ENCODE assay signal across 22 cellular contexts in the genomic region with DNA sequence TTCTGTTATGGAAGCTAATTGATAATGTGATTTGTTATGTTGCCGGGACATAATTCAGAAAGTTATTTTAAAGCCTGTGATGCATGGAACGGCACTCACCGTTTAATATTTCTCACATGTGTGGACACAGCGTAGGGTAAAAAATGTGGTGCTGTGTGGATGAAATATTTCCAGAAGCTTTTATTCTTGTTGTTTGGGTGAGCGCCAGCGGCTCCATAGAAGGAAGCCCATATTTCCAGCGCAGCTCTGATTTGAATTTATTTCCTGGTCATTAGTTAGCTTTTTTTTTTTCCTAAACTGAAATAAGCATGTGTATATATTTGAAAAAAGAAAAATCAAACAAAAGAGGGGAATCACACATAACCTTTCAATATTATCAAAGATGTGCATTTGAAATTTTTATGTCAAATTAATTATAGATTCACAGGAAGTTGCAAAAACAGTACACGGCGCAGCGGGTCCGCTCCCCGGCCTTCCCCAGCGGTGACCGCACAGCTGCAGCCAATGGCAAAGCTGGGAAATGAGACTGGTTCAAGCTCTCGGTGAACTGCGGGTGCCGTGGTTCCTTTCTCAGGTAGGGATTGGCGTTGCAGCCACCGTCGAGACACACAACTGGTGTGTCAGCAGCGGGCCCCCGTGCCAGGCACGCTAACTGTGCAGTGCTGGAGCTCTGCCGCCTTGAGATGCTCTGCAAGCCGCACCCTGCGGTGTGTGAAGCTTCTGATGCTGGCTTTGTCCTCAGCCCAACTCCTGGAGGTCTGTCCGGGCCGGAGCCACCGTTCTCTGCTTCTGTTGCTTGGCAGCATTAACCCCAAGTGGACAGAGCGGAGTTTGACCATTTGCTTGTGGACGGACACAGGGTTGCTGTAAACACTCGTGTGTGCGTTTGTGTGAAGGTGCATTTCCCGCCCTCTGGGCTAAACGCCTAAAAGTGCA. TPM values are rescaled to one million over a fixed set of nuclear protein-coding genes. Genes with fewer than 3 reads are reported as not detected.
DNase-seq lines count a peak whose midpoint lies in the region; ATAC-seq and TF ChIP-seq lines count a peak whose summit lies in the region.
"Had no signal": no experiment of that assay in that cellular context is flagged by ENCODE, and none has a peak within 500 bp of the region (broad histone marks: within the 10 kb centered on the region; RNA-seq: fewer than 3 reads in every experiment).

No MANE protein-coding gene starts in this region.

- WGBS in neuronal stem cell (ENCODE audit: extremely low coverage in 2 of 2, insufficient read length in 2 of 2, insufficient replicate concordance in 1 of 2), 2 donors: no CpG with 5 or more reads among the region's 35 CpGs

- H3K9ac ChIP-seq in neuronal stem cell (ENCODE audit: low read depth, low read length, poor library complexity): no peak overlapping the region

- H4K8ac ChIP-seq in neuronal stem cell (ENCODE audit: low read depth, low read length): no peak overlapping the region

- no peak for TF ChIP-seq CTCF in choroid plexus epithelial cell (conservative IDR thresholded peaks at IDR 0.05; ENCODE audit: low read depth, low read length)

- H2BK15ac ChIP-seq in neuronal stem cell (ENCODE audit: low read length): no peak overlapping the region

- peak overlapping the region; percentile 52 for H2AK5ac ChIP-seq in neuronal stem cell (ENCODE audit: low read depth, low read length)

- no peak overlapping the region for H2BK120ac ChIP-seq in neuronal stem cell (ENCODE audit: low read depth, low read length)

- H3K27me3 ChIP-seq in neuronal stem cell (ENCODE audit: control insufficient read depth in 3 of 3, insufficient read depth in 3 of 3, low read depth in 1 of 3, low read length in 3 of 3): peaks cover 0 to 6% (median 0%) of the 10 kb centered on the region in 3 experiments
- H3K27me3 ChIP-seq: Peyer's patch had no signal

- H3K4me1 ChIP-seq in neuronal stem cell (ENCODE audit: control insufficient read depth in 2 of 2, insufficient read depth in 1 of 2, low read depth in 1 of 2, low read length in 2 of 2): peaks cover 0 to 4% of the 10 kb centered on the region in 2 donors
- H3K4me1 ChIP-seq: A549, Peyer's patch had no signal

- no peak overlapping the region for H3K23ac ChIP-seq in neuronal stem cell (ENCODE audit: low read depth, low read length, poor library complexity)

- H3K4me2 ChIP-seq in neuronal stem cell (ENCODE audit: insufficient read depth, low read length, poor library complexity, severe bottlenecking): no peak overlapping the region
- H3K4me2 ChIP-seq: A549, GM23338 had no signal

- no peak overlapping the region for H4K91ac ChIP-seq in neuronal stem cell (ENCODE audit: low read depth, low read length, poor library complexity)

- no peak for ATAC-seq in left cardiac atrium
- ATAC-seq: GM23338, HCT116 had no signal

- peaks cover 7% of the 10 kb centered on the region in 2 donors for H3K9me3 ChIP-seq in neuronal stem cell (replicated peaks in 1 of 2; ENCODE audit: control insufficient read depth in 2 of 2, insufficient read depth in 1 of 2, low read depth in 1 of 2, low read length in 2 of 2)

- H2BK12ac ChIP-seq in neuronal stem cell (ENCODE audit: low read length): no peak overlapping the region

- H3K36me3 ChIP-seq in neuronal stem cell (replicated peaks in 1 of 2; ENCODE audit: control insufficient read depth in 2 of 2, insufficient read depth in 2 of 2, low read length in 2 of 2): no peaks in the 10 kb centered on the region
- H3K36me3 ChIP-seq: Peyer's patch had no signal

- no peak overlapping the region for H2BK5ac ChIP-seq in neuronal stem cell (ENCODE audit: low read length)

- H3K4ac ChIP-seq in neuronal stem cell (ENCODE audit: low read length): no peak overlapping the region

- H3K4me3 ChIP-seq in choroid plexus epithelial cell (ENCODE audit: low read depth, low read length) (no peak overlapping the region), neuronal stem cell (ENCODE audit: low read length in 2 of 2) (no peak overlapping the region)
- H3K4me3 ChIP-seq: A549, GM23338, Peyer's patch had no signal

- intact Hi-C loops in cardiac septum (cut with DNase I) (no loop called here), left cardiac atrium (cut with DNase I) (no loop called here)

- H2AFZ ChIP-seq in neuronal stem cell (ENCODE audit: low read length): no peak overlapping the region
- H2AFZ ChIP-seq: GM23338 had no signal

- H3K79me1 ChIP-seq in neuronal stem cell (ENCODE audit: low read depth, low read length): no peaks in the 10 kb centered on the region

- peak overlapping the region; percentile 5 for H3K18ac ChIP-seq in neuronal stem cell (ENCODE audit: low read length)

- no peak overlapping the region for H3K14ac ChIP-seq in neuronal stem cell (ENCODE audit: low read length)

- no peak overlapping the region for H3K27ac ChIP-seq in neuronal stem cell (replicated peaks; ENCODE audit: low read length)
- H3K27ac ChIP-seq: A549, Peyer's patch had no signal

- DNase-seq in cardiac septum (ENCODE audit: low spot score) (peak; percentile 71), left cardiac atrium (no peak), choroid plexus epithelial cell (ENCODE audit: low read depth) (peak; percentile 17), neuronal stem cell (ENCODE audit: low spot score) (no peak), NCI-H82 (lab: John Stamatoyannopoulos, UW) (no peak), NCI-H226 (no peak), HUDEP-2 (lab: John Stamatoyannopoulos, UW; ENCODE audit: unreplicated experiment in 76 of 76) (no peak)
- DNase-seq: C1 segment of cervical spinal cord; MM.1S; NCI-H1092; NCI-H1436 treated with DMSO at 0.1 percent for 48 hours; NCI-H2029 treated with DMSO at 0.1 percent for 48 hours; NCI-H2171 treated with DMSO at 0.1 percent for 48 hours; NCI-H446 treated with DMSO at 0.1 percent for 48 hours; NCI-H69; NK-92 treated with Interleukin-12 subunit alpha and Interleukin-12 subunit beta, amount 100 ng/mL, for 24 hours; SHP77 had no signal

RNA-seq across cellular contexts. Expression of a gene that starts 20.4 kb away (rescaled TPM):
- total RNA-seq in cardiac septum (not detected), left cardiac atrium (not detected)
- 0.08 TPM for polyA plus RNA-seq in neuronal stem cell (2013, experiment 1 of 2)
- polyA plus RNA-seq in neuronal stem cell (2013, experiment 2 of 2): 0.06 TPM
- total RNA-seq: LHCN-M2, Peyer's patch had no signal
- polyA plus RNA-seq: A549 had no signal

Comparison
In these comparisons a context has a peak if more than half of its experiments do, and no peak if none do; other contexts are left out.
1. DNase-seq: peak in cardiac septum (single experiment) and choroid plexus epithelial cell (single experiment); none in left cardiac atrium (single experiment), neuronal stem cell (single experiment), NCI-H82 (single experiment), NCI-H226 (single experiment) and HUDEP-2 (0 of 76).